ENCODE assay signal across 11 cellular contexts in genomic region chr1:224368409-224368808, GRCh38.
A peak's percentile ranks its signal among the peaks of the same experiment; 100 is the strongest.
DNase-seq lines count a peak whose midpoint lies in the region; ATAC-seq lines count a peak whose summit lies in the region.
"Had no signal": no experiment of that assay in that cellular context is flagged by ENCODE, and none has a peak within 500 bp of the region (broad histone marks: within the 10 kb centered on the region; RNA-seq: fewer than 3 reads in every experiment).

No MANE protein-coding gene starts in this region.

- H3K4me1 Mint-ChIP-seq in activated naive CD8-positive, alpha-beta T cell (ENCODE audit: low read depth), result peaks cover 58% of the 10 kb centered on the region

- no peak overlapping the region for H3K27ac Mint-ChIP-seq in activated naive CD8-positive, alpha-beta T cell

- H3K36me3 Mint-ChIP-seq in activated naive CD8-positive, alpha-beta T cell, result peaks cover 22% of the 10 kb centered on the region

- no peak for DNase-seq in AG20443 (ENCODE audit: low spot score)
- no peak for DNase-seq in KG1 (lab: John Stamatoyannopoulos, UW)
- no peak for DNase-seq in NCI-H2196 (lab: John Stamatoyannopoulos, UW; ENCODE audit: unreplicated experiment)
- no peak for DNase-seq in DMS53 (lab: John Stamatoyannopoulos, UW)
- DNase-seq: adrenal gland, Calu3, NCI-H2081 treated with DMSO at 0.1 percent for 48 hours had no signal

- H3K4me3 Mint-ChIP-seq in activated naive CD8-positive, alpha-beta T cell, result peak overlapping the region; percentile 57

- H3K27me3 Mint-ChIP-seq in activated naive CD8-positive, alpha-beta T cell, result no peaks in the 10 kb centered on the region

- ATAC-seq in GM18519 (IDR thresholded peaks at IDR 0.05; ENCODE audit: low FRiP score, unreplicated experiment) (peak; percentile 84), GM19455 (IDR thresholded peaks at IDR 0.05; ENCODE audit: unreplicated experiment) (peak; percentile 75), HG03039 (IDR thresholded peaks at IDR 0.05; ENCODE audit: unreplicated experiment) (peak; percentile 85)

- H3K9me3 Mint-ChIP-seq in activated naive CD8-positive, alpha-beta T cell (ENCODE audit: low read depth), result no peaks in the 10 kb centered on the region
